In genomic region chr9:123174079-123174478, GRCh38 we compare ENCODE assay signal across 11 cellular contexts.
"Had no signal": no experiment of that assay in that cellular context is flagged by ENCODE, and none has a peak within 500 bp of the region (broad histone marks: within the 10 kb centered on the region; RNA-seq: fewer than 3 reads in every experiment).

No MANE protein-coding gene starts in this region.

- DNase-seq: activated CD4-positive, alpha-beta memory T cell treated with anti-CD3 and anti-CD28 coated beads, Interleukin-2, amount 10 ng/mL, durations not matched to agents 7 days and 5 days; activated gamma-delta T cell treated with Interleukin-2 at 50 U/mL for 16 hours; activated naive CD8-positive, alpha-beta T cell treated with anti-CD3 and anti-CD28 coated beads, Interleukin-2, amount 10 ng/mL, durations not matched to agents 7 days and 5 days; activated T-cell treated with anti-CD3 and anti-CD28 coated beads, Interleukin-2, amount 50 U/mL, for 48 hours; naive thymus-derived CD8-positive, alpha-beta T cell; transverse colon had no signal

- H3K36me3 ChIP-seq: ascending aorta, esophagus muscularis mucosa, neutrophil, right atrium auricular region, transverse colon had no signal

- H3K9me3 ChIP-seq: ascending aorta, esophagus muscularis mucosa, neutrophil, right atrium auricular region, transverse colon had no signal

- H3K27me3 ChIP-seq: ascending aorta, esophagus muscularis mucosa, neutrophil, right atrium auricular region, transverse colon had no signal

- H3K4me3 ChIP-seq: ascending aorta, esophagus muscularis mucosa, right atrium auricular region, skin epidermis, transverse colon had no signal

- H3K4me1 ChIP-seq: ascending aorta, right atrium auricular region had no signal

- ATAC-seq: naive thymus-derived CD8-positive, alpha-beta T cell had no signal

- H3K27ac ChIP-seq: ascending aorta, esophagus muscularis mucosa, neutrophil, right atrium auricular region had no signal
